25 cellular contexts compared by ENCODE assay signal in genomic region chr12:132216354-132216987, GRCh38.
DNase-seq lines count a peak whose midpoint lies in the region; ATAC-seq, FAIRE-seq and TF ChIP-seq lines count a peak whose summit lies in the region.
"Had no signal": no experiment of that assay in that cellular context is flagged by ENCODE, and none has a peak within 500 bp of the region (broad histone marks: within the 10 kb centered on the region; RNA-seq: fewer than 3 reads in every experiment).

No MANE protein-coding gene starts in this region.

- no peaks in the 10 kb centered on the region for H3K9me3 ChIP-seq in kidney (ENCODE audit: control insufficient read depth in 1 of 2, low read length in 2 of 2)
- H3K9me3 ChIP-seq: BE2C had no signal

- intact Hi-C loops in kidney (cut with DNase I): no loop called here

- ATAC-seq in GM18870 (IDR thresholded peaks at IDR 0.05; ENCODE audit: unreplicated experiment): no peak
- ATAC-seq in GM19395 (IDR thresholded peaks at IDR 0.05; ENCODE audit: unreplicated experiment): no peak
- ATAC-seq: GM12878, SK-N-SH treated with all-trans-retinoic acid at 6 μM for 48 hours had no signal

- H3K9ac ChIP-seq in kidney (ENCODE audit: low read length in 2 of 2): no peak overlapping the region

- no peaks in the 10 kb centered on the region for H3K4me1 ChIP-seq in kidney (ENCODE audit: control insufficient read depth in 1 of 2, insufficient read depth in 1 of 2, low read depth in 1 of 2, low read length in 2 of 2)
- H3K4me1 ChIP-seq: BE2C had no signal

- no peak for FAIRE-seq in kidney (lab: Jason Lieb, UNC)
- FAIRE-seq: A204.1, D721Med, GM12878 had no signal

- no peak overlapping the region for H3K4me3 ChIP-seq in kidney (ENCODE audit: low read length in 2 of 2)
- H3K4me3 ChIP-seq: GM12878, PC-9 had no signal

- TF ChIP-seq CTCF in kidney (IDR thresholded peaks at IDR 0.05; ENCODE audit: borderline replicate concordance, extremely low read depth, insufficient read depth): no peak

- DNase-seq in Ammon's horn (ENCODE audit: low spot score) (peak; percentile 47), anterior cingulate cortex (lab: John Stamatoyannopoulos, UW) (peak in 33 of 58 donors; percentile 10 to 62 (median 38)), kidney (peak; percentile 52), pons (ENCODE audit: low spot score) (peak; percentile 26), glomerular visceral epithelial cell (ENCODE audit: extremely low spot score) (no peak), NCI-H2107 (lab: John Stamatoyannopoulos, UW) (no peak)
- DNase-seq: BE2C, DMS79, GOT3, HCEC 1CT, KBM-7, NCI-H1092, NCI-H1436 treated with DMSO at 0.1 percent for 48 hours, NCI-H1930, NCI-H2227 treated with DMSO at 0.1 percent for 48 hours, NCI-H510A treated with DMSO at 0.1 percent for 48 hours, NCI-H748 treated with DMSO at 0.1 percent for 48 hours, PC-9, RPMI8226 had no signal

- no peak overlapping the region for H3K27ac ChIP-seq in kidney (ENCODE audit: low read depth in 2 of 2, low read length in 2 of 2)
- H3K27ac ChIP-seq: PC-9 had no signal

- no peaks in the 10 kb centered on the region for H3K36me3 ChIP-seq in kidney (ENCODE audit: control insufficient read depth in 1 of 2, insufficient read depth in 2 of 2, low read length in 2 of 2)
- H3K36me3 ChIP-seq: BE2C had no signal

Comparison
In these comparisons a context has a peak if more than half of its experiments do, and no peak if none do; other contexts are left out.
1. DNase-seq: peak in Ammon's horn (single experiment), anterior cingulate cortex (33 of 58), kidney (single experiment) and pons (single experiment); none in glomerular visceral epithelial cell (single experiment) and NCI-H2107 (single experiment).